In the genomic region with DNA sequence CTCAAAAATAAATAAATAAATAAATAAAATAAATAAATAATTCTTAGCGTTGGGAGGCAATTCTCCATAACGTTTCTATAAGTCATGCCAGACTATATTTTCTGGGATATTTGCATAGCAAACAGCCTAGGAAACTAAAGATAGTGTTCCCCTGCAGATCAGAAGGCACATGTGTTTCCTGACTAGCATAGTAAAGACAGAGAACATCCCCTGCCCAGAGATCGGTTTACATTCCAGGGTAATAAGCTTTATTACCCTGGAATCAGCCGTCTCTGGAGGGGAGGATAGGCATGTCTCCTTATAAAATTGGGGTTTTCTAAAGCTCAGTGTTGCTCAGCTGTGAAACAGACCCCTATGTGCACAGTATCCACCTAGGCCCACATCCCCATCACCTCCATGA, we compare ENCODE assay signal across 18 cellular contexts. TPM values are rescaled to one million over a fixed set of nuclear protein-coding genes. Genes with fewer than 3 reads are reported as not detected.
DNase-seq lines count a peak whose midpoint lies in the region; ATAC-seq and TF ChIP-seq lines count a peak whose summit lies in the region.
"Had no signal": no experiment of that assay in that cellular context is flagged by ENCODE, and none has a peak within 500 bp of the region (broad histone marks: within the 10 kb centered on the region; RNA-seq: fewer than 3 reads in every experiment).

No MANE protein-coding gene starts in this region.

- H3K4me1 ChIP-seq in iPS-20b (ENCODE audit: insufficient read depth, low read length), result peaks cover 30% of the 10 kb centered on the region

- H3K9ac ChIP-seq in iPS-20b (ENCODE audit: low read depth, low read length), result peak overlapping the region; percentile 22; the same call in 1 of the 2 replicates

- H3K4me3 Mint-ChIP-seq in stimulated activated memory B cell treated with anti-CD40 and anti-IgM and Interleukin-4, amounts not matched to agents 10 μg/mL and 1 μg/mL and 100 μg/mL, for 72 hours, result no peak overlapping the region
- no peak overlapping the region for H3K4me3 Mint-ChIP-seq in stimulated activated naive CD8-positive, alpha-beta T cell treated with anti-CD3 and anti-CD28 coated beads, Interleukin-15, amount 100 ng/mL, for 72 hours
- no peak overlapping the region for H3K4me3 Mint-ChIP-seq in HFFc6
- H3K4me3 Mint-ChIP-seq: CD4-positive, CD25-positive, alpha-beta regulatory T cell; H9 had no signal

- ATAC-seq in stimulated activated memory B cell treated with anti-CD40 and anti-IgM and Interleukin-4, amounts not matched to agents 10 μg/mL and 1 μg/mL and 100 μg/mL, for 72 hours, result no peak
- ATAC-seq in stimulated activated naive CD8-positive, alpha-beta T cell treated with anti-CD3 and anti-CD28 coated beads, Interleukin-15, amount 100 ng/mL, for 72 hours, result no peak

- TF ChIP-seq CTCF in HFFc6 (IDR thresholded peaks at IDR 0.05), result no peak

- no peaks in the 10 kb centered on the region for H3K36me3 Mint-ChIP-seq in stimulated activated memory B cell treated with anti-CD40 and anti-IgM and Interleukin-4, amounts not matched to agents 10 μg/mL and 1 μg/mL and 100 μg/mL, for 72 hours
- H3K36me3 Mint-ChIP-seq in HFFc6 (ENCODE audit: low read depth), result no peaks in the 10 kb centered on the region
- H3K36me3 Mint-ChIP-seq: CD4-positive, CD25-positive, alpha-beta regulatory T cell had no signal

- no peaks in the 10 kb centered on the region for H3K36me3 ChIP-seq in iPS-20b (ENCODE audit: insufficient read depth, low read depth, low read length)

- peak overlapping the region; percentile 4 for H3K27ac ChIP-seq in iPS-20b (ENCODE audit: low read length)

- no peaks in the 10 kb centered on the region for H3K27me3 ChIP-seq in iPS-20b (ENCODE audit: insufficient read depth, low read length)

- H3K4me3 ChIP-seq in iPS-20b (ENCODE audit: low read length), result no peak overlapping the region

- peak overlapping the region; percentile 43 for H3K27ac Mint-ChIP-seq in stimulated activated memory B cell treated with anti-CD40 and anti-IgM and Interleukin-4, amounts not matched to agents 10 μg/mL and 1 μg/mL and 100 μg/mL, for 72 hours
- H3K27ac Mint-ChIP-seq in stimulated activated naive CD8-positive, alpha-beta T cell treated with anti-CD3 and anti-CD28 coated beads, Interleukin-15, amount 100 ng/mL, for 72 hours, result no peak overlapping the region
- no peak overlapping the region for H3K27ac Mint-ChIP-seq in HFFc6
- H3K27ac Mint-ChIP-seq: CD4-positive, CD25-positive, alpha-beta regulatory T cell had no signal

- H3K9me3 Mint-ChIP-seq in stimulated activated memory B cell treated with anti-CD40 and anti-IgM and Interleukin-4, amounts not matched to agents 10 μg/mL and 1 μg/mL and 100 μg/mL, for 72 hours, result no peaks in the 10 kb centered on the region
- peaks cover 0 to 8% of the 10 kb centered on the region in 2 donors for H3K9me3 Mint-ChIP-seq in stimulated activated naive CD8-positive, alpha-beta T cell treated with anti-CD3 and anti-CD28 coated beads, Interleukin-15, amount 100 ng/mL, for 72 hours
- no peaks in the 10 kb centered on the region for H3K9me3 Mint-ChIP-seq in HFFc6
- H3K9me3 Mint-ChIP-seq: CD4-positive, CD25-positive, alpha-beta regulatory T cell; H9 had no signal

- DNase-seq in NCI-H82 (lab: John Stamatoyannopoulos, UW) (peak; percentile 12), NCI-H82 treated with DMSO at 0.1 percent for 48 hours (lab: John Stamatoyannopoulos, UW; ENCODE audit: unreplicated experiment) (no peak), NCI-H526 treated with DMSO at 0.1 percent for 48 hours (lab: John Stamatoyannopoulos, UW) (peak; percentile 40), nucleus accumbens (lab: John Stamatoyannopoulos, UW) (no peak), HFFc6 (no peak)
- DNase-seq in stimulated activated naive CD8-positive, alpha-beta T cell treated with anti-CD3 and anti-CD28 coated beads, Interleukin-15, amount 100 ng/mL, for 72 hours, result no peak
- DNase-seq: 8988T; CD4-positive, CD25-positive, alpha-beta regulatory T cell; DMS79; GDM1; H9; KBM-7; NCI-H1694; NCI-H2107; NCI-H748 treated with DMSO at 0.1 percent for 48 hours; SIG-M5 had no signal

- H3K4me1 Mint-ChIP-seq in stimulated activated memory B cell treated with anti-CD40 and anti-IgM and Interleukin-4, amounts not matched to agents 10 μg/mL and 1 μg/mL and 100 μg/mL, for 72 hours, result peaks cover 89% of the 10 kb centered on the region
- H3K4me1 Mint-ChIP-seq in stimulated activated naive CD8-positive, alpha-beta T cell treated with anti-CD3 and anti-CD28 coated beads, Interleukin-15, amount 100 ng/mL, for 72 hours, result peaks cover 34% of the 10 kb centered on the region
- no peaks in the 10 kb centered on the region for H3K4me1 Mint-ChIP-seq in HFFc6 (ENCODE audit: low read depth)

- no peaks in the 10 kb centered on the region for H3K9me3 ChIP-seq in iPS-20b (ENCODE audit: insufficient read depth, low read depth, low read length)

- H3K27me3 Mint-ChIP-seq in stimulated activated memory B cell treated with anti-CD40 and anti-IgM and Interleukin-4, amounts not matched to agents 10 μg/mL and 1 μg/mL and 100 μg/mL, for 72 hours, result no peaks in the 10 kb centered on the region
- H3K27me3 Mint-ChIP-seq in stimulated activated naive CD8-positive, alpha-beta T cell treated with anti-CD3 and anti-CD28 coated beads, Interleukin-15, amount 100 ng/mL, for 72 hours, result no peaks in the 10 kb centered on the region
- H3K27me3 Mint-ChIP-seq in HFFc6 (ENCODE audit: insufficient read depth), result peaks cover 3% of the 10 kb centered on the region; the same call in 1 of the 2 replicates
- H3K27me3 Mint-ChIP-seq: CD4-positive, CD25-positive, alpha-beta regulatory T cell had no signal

RNA-seq across cellular contexts. Expression of gene IFNK, which starts 37.0 kb away (rescaled TPM):
- not detected for total RNA-seq in HFFc6 (2021; fragmentation: NEBNext Ultra II Directional; extraction: Animal tissue kit (Norgen Biotek cat#: 25700))
- total RNA-seq: CD4-positive, CD25-positive, alpha-beta regulatory T cell; H9 had no signal

RNA-seq across cellular contexts. Expression of gene MOB3B, which starts 42.5 kb away (rescaled TPM):
- total RNA-seq in HFFc6 (2021; fragmentation: NEBNext Ultra II Directional; extraction: Animal tissue kit (Norgen Biotek cat#: 25700)), result not detected

Comparison
In these comparisons a context has a peak if more than half of its experiments do, and no peak if none do; other contexts are left out.
1. DNase-seq: peak in NCI-H82 (single experiment) and NCI-H526 treated with DMSO at 0.1 percent for 48 hours (single experiment); none in NCI-H82 treated with DMSO at 0.1 percent for 48 hours (single experiment), nucleus accumbens (0 of 56), stimulated activated naive CD8-positive, alpha-beta T cell treated with anti-CD3 and anti-CD28 coated beads, Interleukin-15, amount 100 ng/mL, for 72 hours (0 of 2) and HFFc6 (single experiment).